Comparison of ENCODE assay signal across 22 cellular contexts in the genomic region with DNA sequence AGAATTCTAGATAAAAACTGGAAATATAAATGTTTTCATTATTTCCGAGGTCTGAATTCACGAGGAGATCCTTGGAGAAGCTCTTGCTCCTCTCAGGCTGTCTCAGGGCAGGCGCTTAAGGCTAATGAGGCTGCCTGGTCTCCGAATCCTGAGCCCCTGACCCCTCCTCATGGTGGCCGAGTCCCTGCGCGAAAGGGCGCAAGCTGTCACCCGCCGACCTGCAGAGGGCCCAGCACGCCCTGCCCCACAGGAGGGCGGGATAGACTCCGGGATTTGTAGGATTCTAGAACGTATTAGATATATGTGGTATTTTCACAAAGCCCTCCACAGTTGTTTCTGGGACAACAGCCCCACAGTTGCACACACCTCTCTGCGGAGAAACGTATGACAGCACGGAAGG.
"Had no signal": no experiment of that assay in that cellular context is flagged by ENCODE, and none has a peak within 500 bp of the region (broad histone marks: within the 10 kb centered on the region; RNA-seq: fewer than 3 reads in every experiment).

No MANE protein-coding gene starts in this region.

- H3K4me3 ChIP-seq: coronary artery, lower lobe of right lung, prostate gland, right atrium auricular region, smooth muscle cell, stomach, tibial artery, uterus had no signal

- H3K9me3 ChIP-seq: lower lobe of right lung, prostate gland, right atrium auricular region, tibial artery, uterus had no signal

- H3K4me2 ChIP-seq: smooth muscle cell had no signal

- H3K27me3 Mint-ChIP-seq: type B pancreatic cell had no signal

- H3K4me1 ChIP-seq: lower lobe of right lung, prostate gland, right atrium auricular region, stomach, tibial artery, uterus had no signal

- DNase-seq: dermis blood vessel endothelial cell; effector memory CD4-positive, alpha-beta T cell; head of caudate nucleus; kidney; lower lobe of right lung; natural killer cell; stimulated activated CD4-positive, alpha-beta T cell treated with anti-CD3 and anti-CD28 coated beads, Interleukin-12 subunit alpha, Interleukin-12 subunit beta, amount 100 ng/mL, for 4 hours; stimulated activated CD4-positive, alpha-beta T cell treated with anti-CD3 and anti-CD28 coated beads, Interleukin-1b, Interleukin-23, amount 100 ng/mL, for 48 hours; stimulated activated CD4-positive, alpha-beta T cell treated with anti-CD3 and anti-CD28 coated beads, Interleukin-4, amount 100 ng/mL, for 1 hour; stimulated activated CD8-positive, alpha-beta memory T cell treated with anti-CD3 and anti-CD28 coated beads, Interleukin-4, amount 100 ng/mL, for 48 hours; stimulated activated naive CD4-positive, alpha-beta T cell; stomach; tibial artery; uterus had no signal

- H3K27me3 ChIP-seq: right atrium auricular region, stomach, tibial artery, uterus had no signal

- H3K36me3 ChIP-seq: lower lobe of right lung, prostate gland, right atrium auricular region, stomach, tibial artery, uterus had no signal

- H3K36me3 Mint-ChIP-seq: natural killer cell, type B pancreatic cell had no signal

- H3K27ac ChIP-seq: coronary artery, lower lobe of right lung, prostate gland, right atrium auricular region, stomach, tibial artery, uterus had no signal

- H3K9me3 Mint-ChIP-seq: type B pancreatic cell had no signal

- FAIRE-seq: endometrium, frontal cortex, kidney had no signal

- H3K27ac Mint-ChIP-seq: natural killer cell, type B pancreatic cell had no signal

- ATAC-seq: lower lobe of right lung, natural killer cell, sciatic nerve had no signal

- H3K4me1 Mint-ChIP-seq: natural killer cell had no signal

- H3K4me3 Mint-ChIP-seq: natural killer cell, type B pancreatic cell had no signal
